Comparison of ENCODE assay signal across 17 cellular contexts in genomic region chr9:100064872-100065581, GRCh38. TPM values are rescaled to one million over a fixed set of nuclear protein-coding genes. Genes with fewer than 3 reads are reported as not detected.
A peak's percentile ranks its signal among the peaks of the same experiment; 100 is the strongest.
DNase-seq lines count a peak whose midpoint lies in the region; TF ChIP-seq lines count a peak whose summit lies in the region.
"Had no signal": no experiment of that assay in that cellular context is flagged by ENCODE, and none has a peak within 500 bp of the region (broad histone marks: within the 10 kb centered on the region; RNA-seq: fewer than 3 reads in every experiment).

No MANE protein-coding gene starts in this region.

- H3K14ac ChIP-seq in neuronal stem cell (ENCODE audit: low read length): no peak overlapping the region

- no peak for TF ChIP-seq RAD21 in SK-N-SH (IDR thresholded peaks at IDR 0.05; ENCODE audit: low read length)

- H3K27ac Mint-ChIP-seq in MCF 10A (ENCODE audit: low read depth, unreplicated experiment): no peak overlapping the region
- H3K27ac Mint-ChIP-seq: activated naive CD8-positive, alpha-beta T cell treated with anti-CD3 and anti-CD28 coated beads, Interleukin-2, amount 10 ng/mL, durations not matched to agents 7 days and 5 days had no signal

- no peak for TF ChIP-seq POLR2A in breast epithelium (IDR thresholded peaks at IDR 0.05)

- H2AFZ ChIP-seq in SK-N-SH (ENCODE audit: low read depth): no peak overlapping the region
- H2AFZ ChIP-seq in fibroblast of lung (ENCODE audit: low read length): no peak overlapping the region
- no peak overlapping the region for H2AFZ ChIP-seq in neuronal stem cell (ENCODE audit: low read length)
- H2AFZ ChIP-seq: parathyroid adenoma had no signal

- no peak overlapping the region for H3K4me3 Mint-ChIP-seq in MCF 10A (ENCODE audit: unreplicated experiment)
- H3K4me3 Mint-ChIP-seq: activated naive CD8-positive, alpha-beta T cell treated with anti-CD3 and anti-CD28 coated beads, Interleukin-2, amount 10 ng/mL, durations not matched to agents 7 days and 5 days had no signal

- TF ChIP-seq EP300 in SK-N-SH (IDR thresholded peaks at IDR 0.05; ENCODE audit: borderline replicate concordance in 1 of 2, low read depth in 1 of 2, low read length in 1 of 2): no peak

- no peak overlapping the region for H3K4ac ChIP-seq in neuronal stem cell (ENCODE audit: low read length)

- no peak overlapping the region for H4K8ac ChIP-seq in neuronal stem cell (ENCODE audit: low read depth, low read length)

- DNase-seq in MCF 10A (ENCODE audit: unreplicated experiment) (peak; percentile 61), breast epithelium (ENCODE audit: low spot score in 2 of 2) (no peak), SK-N-SH (no peak), fibroblast of lung (ENCODE audit: low read depth in 2 of 2) (peak; percentile 75), stromal cell of bone marrow (ENCODE audit: low read depth) (peak; percentile 29), OCI-M2 (lab: John Stamatoyannopoulos, UW; ENCODE audit: unreplicated experiment) (no peak), neuronal stem cell (ENCODE audit: low spot score) (no peak), NCI-H2029 treated with DMSO at 0.1 percent for 48 hours (lab: John Stamatoyannopoulos, UW) (no peak)
- DNase-seq: 8988T; activated CD4-positive, CD25-positive, alpha-beta regulatory T cell; activated naive CD8-positive, alpha-beta T cell treated with anti-CD3 and anti-CD28 coated beads, Interleukin-2, amount 10 ng/mL, durations not matched to agents 7 days and 5 days; colonic mucosa; esophagus squamous epithelium; KG1; NCI-H2107; testis had no signal

- peaks cover 9% of the 10 kb centered on the region for H3K4me1 Mint-ChIP-seq in MCF 10A (ENCODE audit: insufficient read depth, unreplicated experiment)

- H2BK5ac ChIP-seq in neuronal stem cell (ENCODE audit: low read length): no peak overlapping the region

- 69% methylated on average over 8 of the region's 8 CpGs for WGBS in SK-N-SH (ENCODE audit: low lambda C conversion rate)
- WGBS in neuronal stem cell (ENCODE audit: extremely low coverage in 2 of 2, insufficient read length in 2 of 2, insufficient replicate concordance in 1 of 2), 2 donors: 100% methylated on average over 2 of the region's 8 CpGs; no CpG with 5 or more reads in 1 of the 2 donors

- H3K9me3 ChIP-seq in breast epithelium (no peaks in the 10 kb centered on the region), SK-N-SH (no peaks in the 10 kb centered on the region), fibroblast of lung (ENCODE audit: control insufficient read depth, insufficient read depth, low read depth, low read length) (no peaks in the 10 kb centered on the region), neuronal stem cell (replicated peaks in 1 of 2; ENCODE audit: control insufficient read depth in 2 of 2, insufficient read depth in 1 of 2, low read depth in 1 of 2, low read length in 2 of 2) (peaks cover 0 to 3% of the 10 kb centered on the region in 2 donors)
- H3K9me3 ChIP-seq: colonic mucosa, esophagus squamous epithelium, testis had no signal

- H3K79me1 ChIP-seq in neuronal stem cell (ENCODE audit: low read depth, low read length): no peaks in the 10 kb centered on the region

- H3K9ac ChIP-seq in SK-N-SH (no peak overlapping the region), fibroblast of lung (ENCODE audit: insufficient read depth, low read length) (no peak overlapping the region), neuronal stem cell (ENCODE audit: low read depth, low read length, poor library complexity) (no peak overlapping the region)
- H3K9ac ChIP-seq: parathyroid adenoma had no signal

- H4K20me1 ChIP-seq in SK-N-SH (ENCODE audit: insufficient read depth): peaks cover 5% of the 10 kb centered on the region; the same call in 1 of the 2 replicates
- H4K20me1 ChIP-seq in fibroblast of lung (ENCODE audit: control insufficient read depth, extremely low read depth, insufficient read depth, low read length): no peaks in the 10 kb centered on the region

- H4K91ac ChIP-seq in neuronal stem cell (ENCODE audit: low read depth, low read length, poor library complexity): no peak overlapping the region

- H3K9me2 ChIP-seq in SK-N-SH: no peaks in the 10 kb centered on the region

- POLR2A ChIA-PET in MCF 10A (lab: Yijun Ruan, JAX): interaction anchor here (0.5 to 1.0 kb wide), 5 partner anchors 20 to 34 kb away, joined by 3 to 5 read pairs (median 4); partner anchors contain the start of genes ERP44 and INVS
- POLR2A ChIA-PET in SK-N-SH (lab: Yijun Ruan, JAX): no interaction called here

- H2BK120ac ChIP-seq in neuronal stem cell (ENCODE audit: low read depth, low read length): no peak overlapping the region

- H3K36me3 Mint-ChIP-seq in MCF 10A (ENCODE audit: insufficient read depth, unreplicated experiment): peaks cover 7% of the 10 kb centered on the region

- no peak overlapping the region for H3K27ac ChIP-seq in breast epithelium
- peak overlapping the region in 1 of 2 experiments; percentile 30; a peak in 1 of 4 replicates for H3K27ac ChIP-seq in SK-N-SH (ENCODE audit: low read depth in 2 of 2, low read length in 1 of 2)
- peak overlapping the region; percentile 12 for H3K27ac ChIP-seq in fibroblast of lung (ENCODE audit: insufficient read depth, low read length)
- no peak overlapping the region for H3K27ac ChIP-seq in neuronal stem cell (replicated peaks; ENCODE audit: low read length)
- H3K27ac ChIP-seq: colonic mucosa, esophagus squamous epithelium, parathyroid adenoma, testis had no signal

- no peak overlapping the region for H2BK12ac ChIP-seq in neuronal stem cell (ENCODE audit: low read length)

- peaks cover 47% of the 10 kb centered on the region for H3K79me2 ChIP-seq in SK-N-SH (ENCODE audit: insufficient read depth)
- H3K79me2 ChIP-seq in fibroblast of lung (ENCODE audit: control insufficient read depth, insufficient read depth, low read length): peaks cover 7% of the 10 kb centered on the region
- H3K79me2 ChIP-seq: parathyroid adenoma had no signal

- BruUV-seq in MCF 10A (replicated peaks; lab: Mats Ljungman, UMichigan): no TSS peak

- intact Hi-C loops in MCF 10A (cut with micrococcal nuclease) (no loop called here), breast epithelium (cut with DNase I; ENCODE audit: low total_unique reads) (no loop called here)

- H3K27me3 ChIP-seq in breast epithelium (no peaks in the 10 kb centered on the region), SK-N-SH (ENCODE audit: insufficient read depth) (no peaks in the 10 kb centered on the region), fibroblast of lung (ENCODE audit: control insufficient read depth, insufficient read depth, low read length) (no peaks in the 10 kb centered on the region), neuronal stem cell (ENCODE audit: control insufficient read depth in 3 of 3, insufficient read depth in 3 of 3, low read depth in 1 of 3, low read length in 3 of 3) (no peaks in the 10 kb centered on the region)
- H3K27me3 ChIP-seq: colonic mucosa, esophagus squamous epithelium, testis had no signal

- H3K36me3 ChIP-seq in breast epithelium (no peaks in the 10 kb centered on the region), SK-N-SH (replicated peaks in 1 of 2; ENCODE audit: control insufficient read depth in 1 of 2, insufficient read depth in 2 of 2, low read length in 1 of 2) (peaks cover 2 to 6% of the 10 kb centered on the region in 2 experiments), fibroblast of lung (ENCODE audit: control insufficient read depth, insufficient read depth, low read length) (no peaks in the 10 kb centered on the region), neuronal stem cell (replicated peaks in 1 of 2; ENCODE audit: control insufficient read depth in 2 of 2, insufficient read depth in 2 of 2, low read length in 2 of 2) (no peaks in the 10 kb centered on the region)
- H3K36me3 ChIP-seq: colonic mucosa, esophagus squamous epithelium had no signal

- H3K4me1 ChIP-seq in breast epithelium (no peaks in the 10 kb centered on the region), SK-N-SH (ENCODE audit: control insufficient read depth in 1 of 2, insufficient read depth in 2 of 2, low read depth in 1 of 2, low read length in 1 of 2) (peaks cover 0 to 8% of the 10 kb centered on the region in 2 experiments; a peak in 1 of 4 replicates), fibroblast of lung (ENCODE audit: control insufficient read depth, extremely low read depth, insufficient read depth, low read length) (peaks cover 10% of the 10 kb centered on the region), neuronal stem cell (ENCODE audit: control insufficient read depth in 2 of 2, insufficient read depth in 1 of 2, low read depth in 1 of 2, low read length in 2 of 2) (no peaks in the 10 kb centered on the region)
- H3K4me1 ChIP-seq: colonic mucosa, parathyroid adenoma had no signal

- no peak overlapping the region for H3K18ac ChIP-seq in neuronal stem cell (ENCODE audit: low read length)

- no peak overlapping the region for H3K23ac ChIP-seq in neuronal stem cell (ENCODE audit: low read depth, low read length, poor library complexity)

- H3K4me3 ChIP-seq in breast epithelium: no peak overlapping the region
- no peak overlapping the region for H3K4me3 ChIP-seq in SK-N-SH (ENCODE audit: low read depth in 2 of 2, low read length in 1 of 2)
- no peak overlapping the region for H3K4me3 ChIP-seq in fibroblast of lung (replicated peaks in 1 of 4; ENCODE audit: control extremely low read depth in 1 of 4, insufficient read depth in 1 of 4, low read depth in 3 of 4, low read length in 4 of 4)
- no peak overlapping the region for H3K4me3 ChIP-seq in neuronal stem cell (ENCODE audit: low read length in 2 of 2)
- H3K4me3 ChIP-seq: colonic mucosa, esophagus squamous epithelium, testis had no signal

- no peaks in the 10 kb centered on the region for H3K27me3 Mint-ChIP-seq in MCF 10A (ENCODE audit: insufficient read depth, unreplicated experiment)
- H3K27me3 Mint-ChIP-seq: activated naive CD8-positive, alpha-beta T cell treated with anti-CD3 and anti-CD28 coated beads, Interleukin-2, amount 10 ng/mL, durations not matched to agents 7 days and 5 days had no signal

- no peak overlapping the region for H2AK5ac ChIP-seq in neuronal stem cell (ENCODE audit: low read depth, low read length)

- no peaks in the 10 kb centered on the region for H3K9me3 Mint-ChIP-seq in MCF 10A (ENCODE audit: unreplicated experiment)
- H3K9me3 Mint-ChIP-seq: activated naive CD8-positive, alpha-beta T cell treated with anti-CD3 and anti-CD28 coated beads, Interleukin-2, amount 10 ng/mL, durations not matched to agents 7 days and 5 days had no signal

- H3K4me2 ChIP-seq in SK-N-SH: no peak overlapping the region
- peak overlapping the region; percentile 59 for H3K4me2 ChIP-seq in fibroblast of lung (ENCODE audit: extremely low read depth, insufficient read depth, low read length)
- H3K4me2 ChIP-seq in neuronal stem cell (ENCODE audit: insufficient read depth, low read length, poor library complexity, severe bottlenecking): no peak overlapping the region

- peaks cover 3% of the 10 kb centered on the region for H3F3A ChIP-seq in SK-N-SH (replicated peaks; ENCODE audit: insufficient read depth)

- H2BK15ac ChIP-seq in neuronal stem cell (ENCODE audit: low read length): no peak overlapping the region

- CTCF ChIA-PET in MCF 10A (lab: Yijun Ruan, JAX) (interaction anchor here (1.5 kb wide), 1 partner anchor 536 kb away, joined by 3 read pairs; no protein-coding TSS in a partner anchor), SK-N-SH (lab: Yijun Ruan, JAX) (interaction anchor here (1.1 to 1.6 kb wide), 5 partner anchors 10 to 260 kb away, joined by 3 to 5 read pairs (median 4); no protein-coding TSS in a partner anchor)

- TF ChIP-seq CTCF in MCF 10A (IDR thresholded peaks at IDR 0.05; ENCODE audit: unreplicated experiment) (no peak), breast epithelium (IDR thresholded peaks at IDR 0.05) (no peak), SK-N-SH (IDR thresholded peaks at IDR 0.05) (no peak), fibroblast of lung (conservative IDR thresholded peaks at IDR 0.05 in 1 of 2, IDR thresholded peaks at IDR 0.05 in 1 of 2; ENCODE audit: low read depth in 1 of 2, low read length in 2 of 2) (no peak)

RNA-seq across cellular contexts. Expression of gene ERP44, which starts 33.8 kb away (rescaled TPM):
- 26.3 and 31.8 TPM in 2 replicates for total RNA-seq in MCF 10A (2022)
- 10 to 100 TPM; 15.7 to 17.8 (median 17.7) TPM for total RNA-seq in breast epithelium
- polyA plus RNA-seq in SK-N-SH (2012; rRNA removed): 9.4 and 10.0 TPM in 2 replicates
- polyA plus RNA-seq in SK-N-SH (2012; cell fraction: cytosol; rRNA removed): 13.6 and 16.6 TPM in 2 replicates
- 3.5 and 10.2 TPM in 2 replicates for polyA plus RNA-seq in SK-N-SH (2012; cell fraction: nucleus; rRNA removed)
- total RNA-seq in fibroblast of lung: 6.9 and 8.6 TPM in 2 replicates
- 18.9 and 24.0 TPM in 2 replicates for polyA plus RNA-seq in fibroblast of lung
- polyA plus RNA-seq in fibroblast of lung (2012): 21.0 and 25.2 TPM in 2 replicates
- 1.2 and 2.4 TPM in 2 replicates for polyA minus RNA-seq in fibroblast of lung (ENCODE audit: low replicate concordance)
- polyA plus RNA-seq in neuronal stem cell (2013, experiment 1 of 2): 14.2 TPM
- 13.7 TPM for polyA plus RNA-seq in neuronal stem cell (2013, experiment 2 of 2)

RNA-seq across cellular contexts. Expression of gene INVS, which starts 34.0 kb away (rescaled TPM):
- total RNA-seq in MCF 10A (2022) (21.9 and 24.9 TPM in 2 replicates), breast epithelium (10 to 100 TPM; 30.7 to 36.0 (median 34.7) TPM), fibroblast of lung (33.1 and 45.4 TPM in 2 replicates)
- polyA plus RNA-seq in SK-N-SH (2012; rRNA removed) (8.1 and 11.4 TPM in 2 replicates), fibroblast of lung (12.9 and 13.1 TPM in 2 replicates)
- 6.8 and 8.9 TPM in 2 replicates for polyA plus RNA-seq in SK-N-SH (2012; cell fraction: cytosol; rRNA removed)
- polyA plus RNA-seq in SK-N-SH (2012; cell fraction: nucleus; rRNA removed): 13.4 and 24.4 TPM in 2 replicates
- 7.4 and 8.8 TPM in 2 replicates for polyA plus RNA-seq in fibroblast of lung (2012)
- polyA minus RNA-seq in fibroblast of lung (ENCODE audit: low replicate concordance): 9.6 and 23.4 TPM in 2 replicates
- 6.9 TPM for polyA plus RNA-seq in neuronal stem cell (2013, experiment 1 of 2)
- 7.4 TPM for polyA plus RNA-seq in neuronal stem cell (2013, experiment 2 of 2)

Comparison
In these comparisons a context has a peak if more than half of its experiments do, and no peak if none do; other contexts are left out.
1. DNase-seq: peak in MCF 10A (single experiment), fibroblast of lung (2 of 2) and stromal cell of bone marrow (single experiment); none in breast epithelium (0 of 2), SK-N-SH (single experiment), OCI-M2 (single experiment), neuronal stem cell (single experiment) and NCI-H2029 treated with DMSO at 0.1 percent for 48 hours (single experiment).